Comparison of ENCODE assay signal across 24 cellular contexts in the genomic region with DNA sequence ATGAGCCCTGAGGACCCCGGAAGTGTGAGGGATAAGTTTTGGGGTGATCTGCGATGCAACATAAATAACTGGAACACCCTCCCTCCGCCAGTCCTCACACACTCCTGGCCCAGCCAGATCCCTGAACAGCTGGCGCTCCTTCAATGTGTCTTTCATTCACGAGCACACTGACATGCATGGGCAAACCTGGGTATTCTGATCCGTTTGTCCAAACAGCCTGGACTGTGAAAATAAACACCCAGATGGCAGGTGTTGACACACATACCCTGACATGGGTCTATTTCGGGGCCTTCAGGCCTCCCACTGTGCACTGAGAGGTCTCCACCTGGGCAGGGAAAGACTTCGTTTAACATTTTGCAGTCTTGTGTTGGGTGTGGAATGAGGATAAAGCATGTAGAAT. TPM values are rescaled to one million over a fixed set of nuclear protein-coding genes. Genes with fewer than 3 reads are reported as not detected.
DNase-seq lines count a peak whose midpoint lies in the region; ATAC-seq and TF ChIP-seq lines count a peak whose summit lies in the region.
"Had no signal": no experiment of that assay in that cellular context is flagged by ENCODE, and none has a peak within 500 bp of the region (broad histone marks: within the 10 kb centered on the region; RNA-seq: fewer than 3 reads in every experiment).

No MANE protein-coding gene starts in this region.

- no peaks in the 10 kb centered on the region for H3F3A ChIP-seq in DOHH2 (ENCODE audit: control insufficient read depth, insufficient read depth)
- no peaks in the 10 kb centered on the region for H3F3A ChIP-seq in SK-N-SH (replicated peaks; ENCODE audit: insufficient read depth)

- TF ChIP-seq EP300 in SK-N-SH (IDR thresholded peaks at IDR 0.05; ENCODE audit: borderline replicate concordance in 1 of 2, low read depth in 1 of 2, low read length in 1 of 2), result no peak

- 89% methylated on average over 6 of the region's 8 CpGs for WGBS in SK-N-SH (ENCODE audit: low lambda C conversion rate)

- H3K79me2 ChIP-seq in DOHH2 (ENCODE audit: control insufficient read depth, low read length) (no peaks in the 10 kb centered on the region), OCI-LY7 (ENCODE audit: insufficient read depth, low read depth, low read length) (no peaks in the 10 kb centered on the region), SK-N-SH (ENCODE audit: insufficient read depth) (peaks cover 13% of the 10 kb centered on the region; the same call in 1 of the 2 replicates)

- H3K9me3 Mint-ChIP-seq in naive thymus-derived CD8-positive, alpha-beta T cell, result no peaks in the 10 kb centered on the region
- H3K9me3 Mint-ChIP-seq: activated T-cell treated with anti-CD3 and anti-CD28 coated beads, Interleukin-2, amount 50 U/mL, for 4 hours; central memory CD8-positive, alpha-beta T cell; nephron had no signal

- H3K9ac ChIP-seq in SK-N-SH, result no peak overlapping the region

- H3K9me2 ChIP-seq in DOHH2 (replicated peaks; ENCODE audit: control insufficient read depth, low read length) (no peaks in the 10 kb centered on the region), OCI-LY7 (ENCODE audit: insufficient read depth, low read length) (no peaks in the 10 kb centered on the region), SK-N-SH (no peaks in the 10 kb centered on the region)

- H3K27me3 ChIP-seq in DOHH2 (ENCODE audit: control insufficient read depth, low read length) (no peaks in the 10 kb centered on the region), SK-N-SH (ENCODE audit: insufficient read depth) (no peaks in the 10 kb centered on the region)
- H3K27me3 ChIP-seq: testis, uterus had no signal

- intact Hi-C loops in OCI-LY7 (cut with micrococcal nuclease; ENCODE audit: unreplicated experiment), result no loop called here

- DNase-seq in COLO668 (lab: John Stamatoyannopoulos, UW; ENCODE audit: unreplicated experiment) (peak; percentile 84), NCI-H2107 treated with DMSO at 0.1 percent for 48 hours (lab: John Stamatoyannopoulos, UW; ENCODE audit: unreplicated experiment) (peak; percentile 54), OCI-LY7 (ENCODE audit: low spot score) (peak; percentile 90), RKO (ENCODE audit: low spot score) (no peak), SK-N-SH (no peak)
- DNase-seq in naive thymus-derived CD8-positive, alpha-beta T cell, result no peak
- DNase-seq: activated CD4-positive, alpha-beta T cell treated with anti-CD3 and anti-CD28 coated beads for 48 hours; activated T-cell treated with anti-CD3 and anti-CD28 coated beads, Interleukin-2, amount 50 U/mL, for 4 hours; C1 segment of cervical spinal cord; Calu3; esophagus squamous epithelium; kidney glomerular epithelial cell; mucosa of descending colon; NCI-H1436; NCI-H446; stimulated activated naive CD4-positive, alpha-beta T cell treated with Interleukin-2 at 50 U/mL for 16 hours; testis; uterus had no signal

- no TSS peak for BruUV-seq in OCI-LY7 (replicated peaks; lab: Mats Ljungman, UMichigan)

- H3K4me3 ChIP-seq in DOHH2 (ENCODE audit: low read length), result 0 out of 2 replicates have a peak overlapping the region, but pooled peaks have one; percentile 25
- no peak overlapping the region for H3K4me3 ChIP-seq in OCI-LY7 (ENCODE audit: low read depth, low read length, poor library complexity, severe bottlenecking)
- no peak overlapping the region for H3K4me3 ChIP-seq in SK-N-SH (ENCODE audit: low read depth in 2 of 2, low read length in 1 of 2)
- H3K4me3 ChIP-seq: esophagus squamous epithelium, lung, mucosa of descending colon, testis, uterus had no signal

- TF ChIP-seq CTCF in DOHH2 (IDR thresholded peaks at IDR 0.05; ENCODE audit: low read depth, low read length, poor library complexity, severe bottlenecking) (no peak), OCI-LY7 (conservative IDR thresholded peaks at IDR 0.05; ENCODE audit: low read length) (no peak), SK-N-SH (IDR thresholded peaks at IDR 0.05) (no peak)

- H3K27ac Mint-ChIP-seq in naive thymus-derived CD8-positive, alpha-beta T cell, result no peak overlapping the region
- H3K27ac Mint-ChIP-seq: nephron had no signal

- no peaks in the 10 kb centered on the region for H3K9me3 ChIP-seq in DOHH2 (ENCODE audit: control insufficient read depth, insufficient read depth, low read length)
- no peaks in the 10 kb centered on the region for H3K9me3 ChIP-seq in OCI-LY7 (ENCODE audit: low read length)
- H3K9me3 ChIP-seq in SK-N-SH, result no peaks in the 10 kb centered on the region
- H3K9me3 ChIP-seq: esophagus squamous epithelium, mucosa of descending colon, testis, uterus had no signal

- no peak for TF ChIP-seq RAD21 in SK-N-SH (IDR thresholded peaks at IDR 0.05; ENCODE audit: low read length)

- H3K4me1 Mint-ChIP-seq in naive thymus-derived CD8-positive, alpha-beta T cell, result peaks cover 9 to 25% (median 21%) of the 10 kb centered on the region in 4 donors

- H2AFZ ChIP-seq in OCI-LY7 (ENCODE audit: low read length) (peak overlapping the region; percentile 16; the same call in 1 of the 2 replicates), SK-N-SH (ENCODE audit: low read depth) (no peak overlapping the region)

- peak overlapping the region; percentile 42 for H3K4me2 ChIP-seq in DOHH2 (ENCODE audit: low read length)
- H3K4me2 ChIP-seq in OCI-LY7 (ENCODE audit: low read length), result peak overlapping the region; percentile 47
- no peak overlapping the region for H3K4me2 ChIP-seq in SK-N-SH

- peaks cover 42% of the 10 kb centered on the region for H3K4me1 ChIP-seq in DOHH2 (ENCODE audit: control insufficient read depth, low read length)
- H3K4me1 ChIP-seq in OCI-LY7 (ENCODE audit: insufficient read depth, low read length, poor library complexity, severe bottlenecking), result peaks cover 85% of the 10 kb centered on the region
- H3K4me1 ChIP-seq in SK-N-SH (ENCODE audit: control insufficient read depth in 1 of 2, insufficient read depth in 2 of 2, low read depth in 1 of 2, low read length in 1 of 2), result peaks cover 12 to 20% of the 10 kb centered on the region in 2 experiments; a peak in 1 of 4 replicates

- H3K36me3 ChIP-seq in DOHH2 (ENCODE audit: control insufficient read depth, low read length) (no peaks in the 10 kb centered on the region), OCI-LY7 (ENCODE audit: insufficient read depth, low read length) (no peaks in the 10 kb centered on the region), SK-N-SH (replicated peaks in 1 of 2; ENCODE audit: control insufficient read depth in 1 of 2, insufficient read depth in 2 of 2, low read length in 1 of 2) (no peaks in the 10 kb centered on the region)
- H3K36me3 ChIP-seq: esophagus squamous epithelium, uterus had no signal

- no peak overlapping the region for H3K4me3 Mint-ChIP-seq in naive thymus-derived CD8-positive, alpha-beta T cell
- H3K4me3 Mint-ChIP-seq: activated T-cell treated with anti-CD3 and anti-CD28 coated beads, Interleukin-2, amount 50 U/mL, for 4 hours; central memory CD8-positive, alpha-beta T cell had no signal

- no peaks in the 10 kb centered on the region for H3K36me3 Mint-ChIP-seq in naive thymus-derived CD8-positive, alpha-beta T cell

- peaks cover 0 to 3% (median 0%) of the 10 kb centered on the region in 5 donors for H3K27me3 Mint-ChIP-seq in naive thymus-derived CD8-positive, alpha-beta T cell
- H3K27me3 Mint-ChIP-seq: central memory CD8-positive, alpha-beta T cell had no signal

- H3K27ac ChIP-seq in DOHH2 (ENCODE audit: low read depth, low read length), result 0 out of 2 replicates have a peak overlapping the region, but pooled peaks have one; percentile 7
- peak overlapping the region; percentile 82 for H3K27ac ChIP-seq in OCI-LY7 (ENCODE audit: low read depth, low read length, poor library complexity, severe bottlenecking)
- no peak overlapping the region for H3K27ac ChIP-seq in SK-N-SH (ENCODE audit: low read depth in 2 of 2, low read length in 1 of 2)
- H3K27ac ChIP-seq: esophagus squamous epithelium, testis, uterus, VCaP had no signal

- CTCF ChIA-PET in OCI-LY7 (lab: Charles Lee; ENCODE audit: unreplicated experiment) (no interaction called here), SK-N-SH (lab: Yijun Ruan, JAX) (interaction anchor here (1.2 kb wide), 1 partner anchor 125 kb away, joined by 3 read pairs; no protein-coding TSS in a partner anchor)

- POLR2A ChIA-PET in OCI-LY7 (lab: Charles Lee) (no interaction called here), SK-N-SH (lab: Yijun Ruan, JAX) (interaction anchor here (0.6 kb wide), 1 partner anchor 204 kb away, joined by 3 read pairs; no protein-coding TSS in a partner anchor)
- POLR2A ChIA-PET in naive thymus-derived CD8-positive, alpha-beta T cell (lab: Charles Lee), result no interaction called here

- no peak for ATAC-seq in naive thymus-derived CD8-positive, alpha-beta T cell
- ATAC-seq in GM21529 (IDR thresholded peaks at IDR 0.05; ENCODE audit: unreplicated experiment), result no peak
- ATAC-seq: activated T-cell treated with anti-CD3 and anti-CD28 coated beads, Interleukin-2, amount 50 U/mL, for 4 hours; mucosa of descending colon had no signal

- H4K20me1 ChIP-seq in DOHH2 (ENCODE audit: control insufficient read depth, insufficient read depth, low read depth, low read length) (no peaks in the 10 kb centered on the region), OCI-LY7 (ENCODE audit: insufficient read depth, low read length) (no peaks in the 10 kb centered on the region), SK-N-SH (ENCODE audit: insufficient read depth) (0 out of 2 replicates have a peak, but pooled peaks cover 6% of the 10 kb centered on the region)

TF ChIP-seq in SK-N-SH, 30 proteins besides CTCF, POLR2A, EP300 and RAD21 (continues in another document):
- TF ChIP-seq, protein P1, sequence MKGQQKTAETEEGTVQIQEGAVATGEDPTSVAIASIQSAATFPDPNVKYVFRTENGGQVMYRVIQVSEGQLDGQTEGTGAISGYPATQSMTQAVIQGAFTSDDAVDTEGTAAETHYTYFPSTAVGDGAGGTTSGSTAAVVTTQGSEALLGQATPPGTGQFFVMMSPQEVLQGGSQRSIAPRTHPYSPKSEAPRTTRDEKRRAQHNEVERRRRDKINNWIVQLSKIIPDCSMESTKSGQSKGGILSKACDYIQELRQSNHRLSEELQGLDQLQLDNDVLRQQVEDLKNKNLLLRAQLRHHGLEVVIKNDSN (IDR thresholded peaks at IDR 0.05; ENCODE audit: borderline replicate concordance, low read depth), result no peak
- no peak for TF ChIP-seq YY1 (IDR thresholded peaks at IDR 0.05; ENCODE audit: low read depth)
- TF ChIP-seq SIN3A (IDR thresholded peaks at IDR 0.05; ENCODE audit: borderline replicate concordance, low read depth, low read length), result no peak

RNA-seq across cellular contexts. Expression of a gene that starts 3.0 kb away (rescaled TPM):
- total RNA-seq in OCI-LY7 (2014; rRNA removed; shearing (Covaris generic)), result 44.7 and 44.8 TPM in 2 replicates
- 14.4 and 25.7 TPM in 2 replicates for total RNA-seq in OCI-LY7 (2022)
- 10 to 100 TPM in 1 of 2 experiments, 1 to 10 TPM in 1; 9.6 to 10.3 TPM for total RNA-seq in naive thymus-derived CD8-positive, alpha-beta T cell
- polyA plus RNA-seq in naive thymus-derived CD8-positive, alpha-beta T cell, result 10 to 100 TPM; 26.8 to 60.4 (median 30.4) TPM
- 63.8 and 73.0 TPM in 2 replicates for polyA plus RNA-seq in SK-N-SH (2012; rRNA removed)
- polyA plus RNA-seq in SK-N-SH (2012; cell fraction: cytosol; rRNA removed), result 34.3 and 56.3 TPM in 2 replicates
- 34.7 and 38.7 TPM in 2 replicates for polyA plus RNA-seq in SK-N-SH (2012; cell fraction: nucleus; rRNA removed)

Comparison
In these comparisons a context has a peak if more than half of its experiments do, and no peak if none do; other contexts are left out.
1. DNase-seq: peak in COLO668 (single experiment), NCI-H2107 treated with DMSO at 0.1 percent for 48 hours (single experiment) and OCI-LY7 (single experiment); none in naive thymus-derived CD8-positive, alpha-beta T cell (0 of 10), RKO (single experiment) and SK-N-SH (single experiment).
2. H3K27ac ChIP-seq: peak in DOHH2 (single experiment) and OCI-LY7 (single experiment); none in SK-N-SH (0 of 2).